ENCODE assay signal across 1 cellular context in the genomic region with DNA sequence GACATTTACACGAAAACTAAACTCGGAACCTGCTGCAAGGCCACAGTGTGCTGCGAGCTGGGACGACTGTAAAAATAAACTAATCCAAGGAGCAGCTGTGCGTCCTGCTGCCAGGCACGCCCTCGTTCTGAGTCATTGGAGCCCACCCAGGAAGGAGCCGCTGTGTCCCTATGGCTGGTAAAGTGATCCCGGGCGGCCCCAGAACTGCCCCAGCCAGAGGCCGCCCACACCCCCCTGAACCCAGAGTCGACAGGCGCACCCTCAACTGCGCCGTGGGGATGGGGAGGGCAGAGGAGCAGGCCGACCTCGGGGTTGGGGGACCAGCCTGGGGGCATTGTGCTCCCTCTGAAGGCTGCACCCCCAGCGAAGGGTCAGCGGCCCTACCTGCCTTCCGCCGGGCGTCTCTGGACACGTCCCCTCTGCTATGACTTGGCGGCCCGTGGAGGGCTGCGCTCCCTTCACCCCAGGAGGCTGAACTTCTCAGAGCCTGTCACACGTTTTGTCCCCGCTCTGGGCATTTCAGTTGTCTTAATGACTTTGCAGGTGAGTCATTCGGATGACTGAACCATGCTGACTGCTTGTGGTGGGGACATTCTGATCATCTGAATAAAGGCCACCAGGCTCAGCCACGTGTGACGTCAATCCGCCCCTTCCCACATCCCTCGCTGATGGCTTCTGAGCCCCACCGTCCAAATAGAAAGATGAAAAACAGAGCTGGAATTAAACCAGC.
TF ChIP-seq lines count a peak whose summit lies in the region.

No MANE protein-coding gene starts in this region.

TF ChIP-seq in HEK293, 187 proteins besides CTCF, POLR2A, EP300 and RAD21 (continued from another document):
- TF ChIP-seq ZNF76 (tag by site-specific recombination; IDR thresholded peaks at IDR 0.05; ENCODE audit: borderline replicate concordance, low read depth), result no peak
- TF ChIP-seq ZNF146 (tag by site-specific recombination; IDR thresholded peaks at IDR 0.05), result no peak
- TF ChIP-seq ZNF501 (tag by site-specific recombination; IDR thresholded peaks at IDR 0.05), result no peak; the same call in 1 of the 2 replicates
- TF ChIP-seq ZNF658 (tag by site-specific recombination; IDR thresholded peaks at IDR 0.05), result no peak
- TF ChIP-seq ZNF660 (tag by site-specific recombination; IDR thresholded peaks at IDR 0.05), result peak; percentile 72; the same call in 1 of the 2 replicates
- no peak for TF ChIP-seq ZNF791 (tag by site-specific recombination; IDR thresholded peaks at IDR 0.05)
- no peak for TF ChIP-seq OSR2 (tag by site-specific recombination; IDR thresholded peaks at IDR 0.05)
- TF ChIP-seq, protein P1, sequence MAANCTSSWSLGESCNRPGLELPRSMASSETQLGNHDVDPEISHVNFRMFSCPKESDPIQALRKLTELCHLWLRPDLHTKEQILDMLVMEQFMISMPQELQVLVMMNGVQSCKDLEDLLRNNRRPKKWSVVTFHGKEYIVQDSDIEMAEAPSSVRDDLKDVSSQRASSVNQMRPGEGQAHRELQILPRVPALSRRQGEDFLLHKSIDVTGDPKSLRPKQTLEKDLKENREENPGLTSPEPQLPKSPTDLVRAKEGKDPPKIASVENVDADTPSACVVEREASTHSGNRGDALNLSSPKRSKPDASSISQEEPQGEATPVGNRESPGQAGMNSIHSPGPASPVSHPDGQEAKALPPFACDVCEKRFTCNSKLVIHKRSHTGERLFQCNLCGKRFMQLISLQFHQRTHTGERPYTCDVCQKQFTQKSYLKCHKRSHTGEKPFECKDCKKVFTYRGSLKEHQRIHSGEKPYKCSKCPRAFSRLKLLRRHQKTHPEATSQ (tag by site-specific recombination; IDR thresholded peaks at IDR 0.05), result no peak
- TF ChIP-seq ZNF510 (tag by site-specific recombination; IDR thresholded peaks at IDR 0.05; ENCODE audit: insufficient replicate concordance), result no peak
- peak; percentile 77 for TF ChIP-seq ZBTB21 (tag by site-specific recombination; IDR thresholded peaks at IDR 0.05)
- no peak for TF ChIP-seq ZNF555 (tag by site-specific recombination; conservative IDR thresholded peaks at IDR 0.05)
- TF ChIP-seq ZNF174 (tag by site-specific recombination; IDR thresholded peaks at IDR 0.05), result no peak
- 0 out of 2 replicates have a peak, but pooled peaks have one; percentile 32 for TF ChIP-seq BCL11A (tag by site-specific recombination; IDR thresholded peaks at IDR 0.05; ENCODE audit: low read depth)
- TF ChIP-seq ZNF16 (tag by site-specific recombination; IDR thresholded peaks at IDR 0.05; ENCODE audit: low read depth), result no peak
- no peak for TF ChIP-seq ZNF596 (tag by site-specific recombination; IDR thresholded peaks at IDR 0.05)
- TF ChIP-seq ZNF175 (tag by site-specific recombination; IDR thresholded peaks at IDR 0.05), result no peak
- TF ChIP-seq ZNF221 (tag by site-specific recombination; IDR thresholded peaks at IDR 0.05; ENCODE audit: borderline replicate concordance), result no peak
- peak; percentile 79 for TF ChIP-seq ZNF366 (tag by site-specific recombination; conservative IDR thresholded peaks at IDR 0.05)
- peak; percentile 44; the same call in 1 of the 2 replicates for TF ChIP-seq ZNF423 (tag by site-specific recombination; IDR thresholded peaks at IDR 0.05)
- TF ChIP-seq ZFP69B (tag by site-specific recombination; IDR thresholded peaks at IDR 0.05), result peak; percentile 57; the same call in 1 of the 2 replicates
- TF ChIP-seq IKZF3 (tag by site-specific recombination; IDR thresholded peaks at IDR 0.05), result no peak
- TF ChIP-seq ZNF341 (tag by site-specific recombination; IDR thresholded peaks at IDR 0.05; ENCODE audit: low read depth), result no peak; the same call in 1 of the 2 replicates
- no peak for TF ChIP-seq ZNF37A (tag by site-specific recombination; IDR thresholded peaks at IDR 0.05)
- TF ChIP-seq, protein P2, sequence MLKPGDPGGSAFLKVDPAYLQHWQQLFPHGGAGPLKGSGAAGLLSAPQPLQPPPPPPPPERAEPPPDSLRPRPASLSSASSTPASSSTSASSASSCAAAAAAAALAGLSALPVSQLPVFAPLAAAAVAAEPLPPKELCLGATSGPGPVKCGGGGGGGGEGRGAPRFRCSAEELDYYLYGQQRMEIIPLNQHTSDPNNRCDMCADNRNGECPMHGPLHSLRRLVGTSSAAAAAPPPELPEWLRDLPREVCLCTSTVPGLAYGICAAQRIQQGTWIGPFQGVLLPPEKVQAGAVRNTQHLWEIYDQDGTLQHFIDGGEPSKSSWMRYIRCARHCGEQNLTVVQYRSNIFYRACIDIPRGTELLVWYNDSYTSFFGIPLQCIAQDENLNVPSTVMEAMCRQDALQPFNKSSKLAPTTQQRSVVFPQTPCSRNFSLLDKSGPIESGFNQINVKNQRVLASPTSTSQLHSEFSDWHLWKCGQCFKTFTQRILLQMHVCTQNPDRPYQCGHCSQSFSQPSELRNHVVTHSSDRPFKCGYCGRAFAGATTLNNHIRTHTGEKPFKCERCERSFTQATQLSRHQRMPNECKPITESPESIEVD (tag by site-specific recombination; IDR thresholded peaks at IDR 0.05), result no peak
- TF ChIP-seq, protein P3, sequence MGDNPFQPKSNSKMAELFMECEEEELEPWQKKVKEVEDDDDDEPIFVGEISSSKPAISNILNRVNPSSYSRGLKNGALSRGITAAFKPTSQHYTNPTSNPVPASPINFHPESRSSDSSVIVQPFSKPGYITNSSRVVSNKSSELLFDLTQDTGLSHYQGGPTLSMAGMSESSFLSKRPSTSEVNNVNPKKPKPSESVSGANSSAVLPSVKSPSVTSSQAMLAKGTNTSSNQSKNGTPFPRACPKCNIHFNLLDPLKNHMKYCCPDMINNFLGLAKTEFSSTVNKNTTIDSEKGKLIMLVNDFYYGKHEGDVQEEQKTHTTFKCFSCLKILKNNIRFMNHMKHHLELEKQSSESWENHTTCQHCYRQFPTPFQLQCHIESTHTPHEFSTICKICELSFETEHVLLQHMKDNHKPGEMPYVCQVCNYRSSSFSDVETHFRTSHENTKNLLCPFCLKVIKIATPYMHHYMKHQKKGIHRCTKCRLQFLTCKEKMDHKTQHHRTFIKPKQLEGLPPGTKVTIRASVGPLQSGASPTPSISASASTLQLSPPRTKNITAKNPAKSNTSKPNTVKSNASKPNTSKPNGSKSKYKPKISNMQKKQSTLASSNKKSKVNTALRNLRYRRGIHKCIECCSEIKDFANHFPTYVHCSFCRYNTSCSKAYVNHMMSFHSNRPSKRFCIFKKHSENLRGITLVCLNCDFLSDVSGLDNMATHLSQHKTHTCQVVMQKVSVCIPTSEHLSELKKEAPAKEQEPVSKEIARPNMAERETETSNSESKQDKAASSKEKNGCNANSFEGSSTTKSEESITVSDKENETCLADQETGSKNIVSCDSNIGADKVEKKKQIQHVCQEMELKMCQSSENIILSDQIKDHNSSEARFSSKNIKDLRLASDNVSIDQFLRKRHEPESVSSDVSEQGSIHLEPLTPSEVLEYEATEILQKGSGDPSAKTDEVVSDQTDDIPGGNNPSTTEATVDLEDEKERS (tag by site-specific recombination; IDR thresholded peaks at IDR 0.05), result no peak
- TF ChIP-seq ZNF214 (tag by site-specific recombination; IDR thresholded peaks at IDR 0.05; ENCODE audit: borderline replicate concordance), result no peak
- TF ChIP-seq ZNF701 (tag by site-specific recombination; IDR thresholded peaks at IDR 0.05), result no peak
- no peak for TF ChIP-seq ZNF776 (tag by site-specific recombination; IDR thresholded peaks at IDR 0.05; ENCODE audit: borderline replicate concordance)
- TF ChIP-seq ZNF629 (tag by site-specific recombination; IDR thresholded peaks at IDR 0.05), result peak; percentile 96
TF ChIP-seq in HEK293: peak in this region for 40.
